In the genomic region with DNA sequence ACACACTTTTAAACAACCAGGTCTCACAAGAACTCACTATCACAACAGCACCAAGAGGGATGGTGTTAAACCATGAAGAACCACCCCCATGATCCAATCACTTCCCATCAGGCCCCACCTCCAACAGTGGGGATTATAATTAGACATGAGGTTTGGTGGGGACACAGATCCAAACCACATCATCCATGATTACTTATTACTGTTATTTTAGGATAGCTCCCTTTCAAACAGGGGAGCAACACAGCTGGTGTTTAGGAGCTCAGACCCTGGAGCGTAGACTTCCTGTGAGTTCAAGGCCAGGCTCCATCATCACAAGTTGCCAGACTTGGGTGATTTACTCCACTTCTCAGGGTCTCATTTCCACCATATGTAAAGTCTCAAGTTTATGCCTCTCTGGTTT, we compare ENCODE assay signal across 24 cellular contexts.
"Had no signal": no experiment of that assay in that cellular context is flagged by ENCODE, and none has a peak within 500 bp of the region (broad histone marks: within the 10 kb centered on the region; RNA-seq: fewer than 3 reads in every experiment).

No MANE protein-coding gene starts in this region.

- H3K9me3 ChIP-seq: colonic mucosa, esophagus muscularis mucosa, esophagus squamous epithelium, gastrocnemius medialis, gastroesophageal sphincter, heart left ventricle, heart right ventricle had no signal

- DNase-seq: colonic mucosa; cortex of kidney; dermis blood vessel endothelial cell; dorsolateral prefrontal cortex; effector CD4-positive, alpha-beta T cell; effector CD8-positive, alpha-beta T cell; effector memory CD4-positive, alpha-beta T cell; effector memory CD8-positive, alpha-beta T cell; endodermal cell; erythroblast; esophagus squamous epithelium; foreskin fibroblast; foreskin keratinocyte; foreskin melanocyte; gastrocnemius medialis; glutamatergic neuron; head of caudate nucleus; heart left ventricle; heart right ventricle had no signal

- H3K27ac ChIP-seq: colonic mucosa, coronary artery, dorsolateral prefrontal cortex, epithelial cell of prostate, esophagus muscularis mucosa, esophagus squamous epithelium, foreskin keratinocyte, gastrocnemius medialis, gastroesophageal sphincter, heart left ventricle, heart right ventricle had no signal

- H3K27me3 ChIP-seq: colonic mucosa, esophagus muscularis mucosa, foreskin keratinocyte, gastrocnemius medialis, gastroesophageal sphincter, heart left ventricle had no signal

- H3K36me3 ChIP-seq: colonic mucosa, esophagus muscularis mucosa, esophagus squamous epithelium, gastrocnemius medialis, gastroesophageal sphincter, heart left ventricle, heart right ventricle had no signal

- ATAC-seq: effector memory CD8-positive, alpha-beta T cell; esophagus mucosa; foreskin keratinocyte; gastrocnemius medialis; gastroesophageal sphincter; heart left ventricle; heart right ventricle had no signal

- H3K4me1 ChIP-seq: colonic mucosa, esophagus muscularis mucosa, esophagus squamous epithelium, foreskin keratinocyte, gastrocnemius medialis, gastroesophageal sphincter, heart left ventricle, heart right ventricle had no signal

- H3K4me3 ChIP-seq: colonic mucosa, coronary artery, dorsolateral prefrontal cortex, esophagus muscularis mucosa, esophagus squamous epithelium, gastrocnemius medialis, gastroesophageal sphincter, heart left ventricle, heart right ventricle had no signal
